Comparison of ENCODE assay signal across 8 cellular contexts in the genomic region with DNA sequence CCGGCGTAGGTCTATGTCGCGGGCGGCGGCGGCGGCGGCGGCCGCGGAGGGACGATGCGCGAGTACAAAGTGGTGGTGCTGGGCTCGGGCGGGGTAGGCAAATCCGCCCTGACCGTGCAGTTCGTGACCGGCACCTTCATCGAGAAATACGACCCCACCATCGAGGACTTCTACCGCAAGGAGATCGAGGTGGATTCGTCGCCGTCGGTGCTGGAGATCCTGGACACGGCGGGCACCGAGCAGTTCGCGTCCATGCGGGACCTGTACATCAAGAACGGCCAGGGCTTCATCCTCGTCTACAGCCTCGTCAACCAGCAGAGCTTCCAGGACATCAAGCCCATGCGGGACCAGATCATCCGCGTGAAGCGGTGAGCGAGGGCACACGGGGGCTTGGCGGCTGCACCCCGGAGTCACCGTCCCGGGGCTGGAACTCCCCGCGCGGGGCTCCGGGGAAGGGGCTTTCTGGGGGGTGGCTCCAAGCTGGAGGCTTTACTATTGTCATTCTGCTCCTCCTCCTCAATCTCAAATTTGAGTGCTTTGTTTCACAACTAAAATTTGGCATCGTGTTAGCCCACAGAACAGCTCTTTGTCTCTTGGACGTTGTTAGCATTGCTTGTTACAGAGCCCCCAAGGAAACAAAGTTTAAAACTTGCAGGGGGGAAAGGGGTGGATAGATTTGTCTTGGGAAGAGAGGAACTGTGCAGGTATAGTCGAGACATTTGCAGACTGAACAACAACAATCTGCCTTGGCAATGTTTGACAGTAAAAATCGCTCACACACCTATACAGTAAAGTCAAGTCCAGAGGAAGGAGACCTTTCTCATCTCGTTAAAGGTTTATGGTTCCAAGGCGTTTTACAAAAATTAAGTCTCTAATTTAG. TPM values are rescaled to one million over a fixed set of nuclear protein-coding genes. Genes with fewer than 3 reads are reported as not detected.
DNase-seq lines count a peak whose midpoint lies in the region; ATAC-seq, FAIRE-seq and TF ChIP-seq lines count a peak whose summit lies in the region.

No MANE protein-coding gene starts in this region.

- peak overlapping the region; percentile 92 for H3K4me2 ChIP-seq in HepG2 (ENCODE audit: low read depth, low read length)

- no peak for TF ChIP-seq CTCF in VCaP (conservative IDR thresholded peaks at IDR 0.05)
- no peak for TF ChIP-seq CTCF in HepG2 (CRISPR knock-in tag; IDR thresholded peaks at IDR 0.05)

- TF ChIP-seq EP300 in HepG2 (IDR thresholded peaks at IDR 0.05; ENCODE audit: low read depth in 2 of 2, low read length in 2 of 2) = no peak
- no peak for TF ChIP-seq EP300 in HepG2 (CRISPR knock-in tag; IDR thresholded peaks at IDR 0.05; ENCODE audit: borderline replicate concordance)

- peak overlapping the region; percentile 82 to 90 (median 89) for H3K4me3 ChIP-seq in HepG2 (replicated peaks in 1 of 3; ENCODE audit: insufficient read depth in 1 of 3, low read depth in 2 of 3, low read length in 3 of 3)

- FAIRE-seq in HepG2 (lab: Jason Lieb, UNC) = no peak

- H4K20me1 ChIP-seq in HepG2 (ENCODE audit: insufficient read depth, low read length) = no peaks in the 10 kb centered on the region

- BruUV-seq in HepG2 (replicated peaks; lab: Mats Ljungman, UMichigan) = no TSS peak

- ATAC-seq in GM18907 (IDR thresholded peaks at IDR 0.05; ENCODE audit: unreplicated experiment) (peak; percentile 1), HepG2 (no peak)

- DNase-seq in A172 (ENCODE audit: low spot score) = peak; percentile 22
- DNase-seq in HT-29 (ENCODE audit: low spot score) = peak; percentile 52
- peak in 48 of 61 donors; percentile 4 to 67 (median 38) for DNase-seq in caudate nucleus (lab: John Stamatoyannopoulos, UW)
- no peak for DNase-seq in HepG2 (ENCODE audit: low spot score)
- DNase-seq in stimulated activated CD4-positive, alpha-beta T cell treated with anti-CD3 and anti-CD28 coated beads, Interleukin-2, amount 100 ng/mL, for 48 hours = peak; percentile 10 to 28
- DNase-seq in NCI-H2081 treated with DMSO at 0.1 percent for 48 hours (lab: John Stamatoyannopoulos, UW) = no peak

- in situ Hi-C loops in HepG2 (cut with HindIII; ENCODE audit: extremely low pct_ligation_motif_present, low pct_unique_long_range_greater_than_20kb) = loop anchor here (5.0 kb wide), 1 partner anchor 143 kb away; no protein-coding TSS in a partner anchor

- no peaks in the 10 kb centered on the region for H3K27me3 ChIP-seq in HepG2 (ENCODE audit: control insufficient read depth in 1 of 2, insufficient read depth in 2 of 2, low read length in 2 of 2)

- no peak for TF ChIP-seq RAD21 in HepG2 (CRISPR knock-in tag; IDR thresholded peaks at IDR 0.05)

- POLR2A ChIA-PET in HepG2 (lab: Yijun Ruan, JAX) = interaction anchor here (1.7 to 1.8 kb wide), 3 partner anchors 211 to 1381 kb away, joined by 5 to 6 read pairs (median 6); partner anchors contain the start of gene UGGT2

- TF ChIP-seq POLR2A in HepG2 (IDR thresholded peaks at IDR 0.05; ENCODE audit: insufficient read depth in 1 of 2, low read depth in 2 of 2, low read length in 2 of 2) = no peak

- no peaks in the 10 kb centered on the region for H3K9me3 ChIP-seq in HepG2 (ENCODE audit: low read length)

- no peak overlapping the region for H2AFZ ChIP-seq in HepG2 (ENCODE audit: low read length)

- H3K36me3 ChIP-seq in HepG2 (replicated peaks in 1 of 2; ENCODE audit: control insufficient read depth in 1 of 2, insufficient read depth in 2 of 2, low read length in 2 of 2) = peaks cover 0 to 5% of the 10 kb centered on the region in 2 experiments; a peak in 1 of 5 replicates

- CTCF ChIA-PET in HepG2 (lab: Yijun Ruan, JAX; ENCODE audit: low intra/inter-chr PET ratio, low total read pairs) = no interaction called here

- H3K4me1 ChIP-seq in HepG2 (ENCODE audit: insufficient read depth, low read length) = peaks cover 62% of the 10 kb centered on the region

- intact Hi-C loops in HepG2 (cut with micrococcal nuclease; ENCODE audit: unreplicated experiment) = loop anchor here (1.0 to 10.0 kb wide), 2 partner anchors 146 to 210 kb away; partner anchors contain the start of gene MBNL2

- peak overlapping the region; percentile 77 for H3K9ac ChIP-seq in HepG2 (ENCODE audit: insufficient read depth, low read depth, low read length)

- WGBS in HepG2 (ENCODE audit: low lambda C conversion rate) = 2% methylated on average over 20 of the region's 59 CpGs

- H3K27ac ChIP-seq in VCaP = peak overlapping the region; percentile 89
- H3K27ac ChIP-seq in caudate nucleus (ENCODE audit: low read depth, low read length) = peak overlapping the region; percentile 66
- H3K27ac ChIP-seq in HepG2 (ENCODE audit: extremely low read length, insufficient read depth, low read length) = peak overlapping the region; percentile 63

- peaks cover 32% of the 10 kb centered on the region for H3K79me2 ChIP-seq in HepG2 (ENCODE audit: insufficient read depth, low read length)

TF ChIP-seq in HepG2, 621 proteins besides CTCF, POLR2A, EP300 and RAD21 (continues in another document):
- TF ChIP-seq RBAK (CRISPR knock-in tag; IDR thresholded peaks at IDR 0.05) (no peak), POGK (CRISPR knock-in tag; conservative IDR thresholded peaks at IDR 0.05) (no peak), GZF1 (CRISPR knock-in tag; IDR thresholded peaks at IDR 0.05) (no peak), ZNF547 (CRISPR knock-in tag; IDR thresholded peaks at IDR 0.05) (no peak), RARA (CRISPR knock-in tag; IDR thresholded peaks at IDR 0.05) (no peak), XRCC5 (optimal IDR thresholded peaks at IDR 0.05; ENCODE audit: low read length) (no peak), PHF8 (CRISPR knock-in tag; IDR thresholded peaks at IDR 0.05) (peak; percentile 26; the same call in 1 of the 2 replicates), PPARG (CRISPR knock-in tag; conservative IDR thresholded peaks at IDR 0.05) (no peak), MZF1 (CRISPR knock-in tag; IDR thresholded peaks at IDR 0.05; ENCODE audit: borderline replicate concordance) (no peak), EEA1 (CRISPR knock-in tag; IDR thresholded peaks at IDR 0.05; ENCODE audit: borderline replicate concordance) (no peak), TBX2 (CRISPR knock-in tag; IDR thresholded peaks at IDR 0.05; ENCODE audit: borderline replicate concordance) (no peak; the same call in 1 of the 2 replicates), GFI1 (CRISPR knock-in tag; IDR thresholded peaks at IDR 0.05; ENCODE audit: borderline replicate concordance) (no peak), BORCS8-MEF2B (CRISPR knock-in tag; IDR thresholded peaks at IDR 0.05) (no peak), KDM5B (CRISPR knock-in tag; IDR thresholded peaks at IDR 0.05; ENCODE audit: borderline replicate concordance) (peak; percentile 30; the same call in 1 of the 2 replicates), ZBTB38 (CRISPR knock-in tag; IDR thresholded peaks at IDR 0.05) (no peak), YEATS2 (CRISPR knock-in tag; IDR thresholded peaks at IDR 0.05; ENCODE audit: borderline replicate concordance) (no peak), HES4 (CRISPR knock-in tag; IDR thresholded peaks at IDR 0.05; ENCODE audit: borderline replicate concordance) (no peak), SRSF4 (IDR thresholded peaks at IDR 0.05; ENCODE audit: low read depth, low read length, poor library complexity, severe bottlenecking) (no peak), MEIS2 (CRISPR knock-in tag; IDR thresholded peaks at IDR 0.05) (no peak), HOXA5 (CRISPR knock-in tag; IDR thresholded peaks at IDR 0.05) (no peak)

RNA-seq across cellular contexts. Expression of gene RAP2A, which starts 0.7 kb away (rescaled TPM):
- total RNA-seq in A172 (2014; rRNA removed; shearing (Covaris generic)) = 40.5 and 42.2 TPM in 2 replicates
- 26.5 and 28.8 TPM in 2 replicates for total RNA-seq in HT-29 (2014; rRNA removed; shearing (Covaris generic))
- total RNA-seq in HepG2 (2016; rRNA removed; fragmentation: Illumina TruSeq; extraction: Trizol) = 23.1 and 31.2 TPM in 2 replicates
- 8.2 and 8.3 TPM in 2 replicates for total RNA-seq in HepG2 (2016; cell fraction: cytosol; rRNA removed; fragmentation: Illumina TruSeq; extraction: Trizol; ENCODE audit: low read depth)
- 22.5 and 27.5 TPM in 2 replicates for total RNA-seq in HepG2 (2016; cell fraction: insoluble cytoplasmic fraction; rRNA removed; fragmentation: Illumina TruSeq; extraction: Trizol)
- total RNA-seq in HepG2 (2016; cell fraction: membrane; rRNA removed; fragmentation: Illumina TruSeq; extraction: Trizol) = 37.9 and 44.9 TPM in 2 replicates
- 11.6 and 12.3 TPM in 2 replicates for total RNA-seq in HepG2 (2016; cell fraction: nucleus; rRNA removed; fragmentation: Illumina TruSeq; extraction: Trizol)
- 9.9 and 10.3 TPM in 2 replicates for polyA plus RNA-seq in HepG2 (2011; rRNA removed)
- 3.2 and 5.4 TPM in 2 replicates for polyA plus RNA-seq in HepG2 (2011; cell fraction: cytosol; rRNA removed)
- polyA plus RNA-seq in HepG2 (2011; cell fraction: nucleus; rRNA removed) = 3.2 and 3.5 TPM in 2 replicates
- 11.4 and 12.1 TPM in 2 replicates for polyA plus RNA-seq in HepG2 (2012)
- polyA plus RNA-seq in HepG2 (2016; cell fraction: cytosol; fragmentation: Illumina TruSeq; extraction: Trizol; ENCODE audit: low read depth) = 8.7 and 9.1 TPM in 2 replicates
- 23.3 and 25.3 TPM in 2 replicates for polyA plus RNA-seq in HepG2 (2016; cell fraction: insoluble cytoplasmic fraction; fragmentation: Illumina TruSeq; extraction: Trizol; ENCODE audit: low read depth)
- polyA plus RNA-seq in HepG2 (2016; cell fraction: membrane; fragmentation: Illumina TruSeq; extraction: Trizol; ENCODE audit: low read depth) = 20.5 and 25.5 TPM in 2 replicates
- 12.6 TPM in 2 replicates for polyA plus RNA-seq in HepG2 (2016; cell fraction: nucleus; fragmentation: Illumina TruSeq; extraction: Trizol; ENCODE audit: insufficient read depth, low read depth)
- polyA minus RNA-seq in HepG2 (2011; rRNA and poly(A)+ RNA removed; ENCODE audit: low replicate concordance) = 44.2 and 45.5 TPM in 2 replicates
- polyA minus RNA-seq in HepG2 (2011; cell fraction: cytosol; rRNA and poly(A)+ RNA removed) = 14.5 and 18.9 TPM in 2 replicates
- 12.9 and 17.0 TPM in 2 replicates for polyA minus RNA-seq in HepG2 (2011; cell fraction: nucleus; rRNA and poly(A)+ RNA removed)

Comparison
In these comparisons a context has a peak if more than half of its experiments do, and no peak if none do; other contexts are left out.
1. DNase-seq: peak in A172 (single experiment), HT-29 (single experiment), caudate nucleus (48 of 61) and stimulated activated CD4-positive, alpha-beta T cell treated with anti-CD3 and anti-CD28 coated beads, Interleukin-2, amount 100 ng/mL, for 48 hours (2 of 2); none in HepG2 (single experiment) and NCI-H2081 treated with DMSO at 0.1 percent for 48 hours (single experiment).
2. Peak in every context shown above with its lines, with median percentiles within 50 percentile points of each other: H3K27ac ChIP-seq.